ENCODE assay signal across 9 cellular contexts in the genomic region with DNA sequence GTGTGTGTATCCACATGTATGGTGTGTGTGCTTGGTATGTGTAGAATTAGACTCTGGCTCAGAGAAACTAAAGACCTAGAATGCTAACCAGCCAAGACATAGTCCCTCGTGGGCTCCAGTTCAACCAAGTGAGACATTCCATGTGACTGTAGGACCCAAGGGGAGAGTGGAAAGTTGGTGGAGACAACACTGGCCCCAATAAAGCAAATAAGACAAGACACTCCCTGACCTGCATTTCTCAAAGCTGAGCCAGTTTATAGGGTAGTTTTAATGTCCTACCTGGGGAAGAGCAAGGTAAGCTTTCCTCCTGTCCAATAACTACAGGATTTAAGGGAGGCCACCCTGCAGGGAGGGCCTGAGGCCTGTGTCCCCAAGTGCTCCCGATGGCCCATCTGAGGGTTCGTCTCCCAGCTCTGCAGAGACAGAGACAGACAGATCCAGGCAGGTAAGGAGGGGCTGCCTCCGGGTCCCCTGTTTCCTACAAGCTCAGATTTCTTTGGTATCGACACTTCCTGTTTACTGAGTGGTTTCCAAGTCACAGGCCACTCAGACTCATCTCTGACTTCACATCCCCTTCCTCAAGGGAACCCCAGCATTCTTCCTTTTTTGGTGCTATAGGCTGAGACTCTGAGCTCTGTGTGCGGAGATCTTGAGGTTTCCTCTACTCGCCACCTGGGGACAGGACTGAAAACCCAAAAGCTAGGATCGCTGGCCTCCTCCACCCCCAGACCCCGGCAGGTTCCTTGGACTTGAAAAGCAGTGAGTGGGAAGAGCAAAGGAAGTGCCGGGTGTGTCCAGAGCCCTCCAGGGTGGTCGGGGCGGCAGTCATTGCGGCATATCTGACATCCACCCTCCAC. TPM values are rescaled to one million over a fixed set of nuclear protein-coding genes. Genes with fewer than 3 reads are reported as not detected.
DNase-seq lines count a peak whose midpoint lies in the region; ATAC-seq and TF ChIP-seq lines count a peak whose summit lies in the region.
"Had no signal": no experiment of that assay in that cellular context is flagged by ENCODE, and none has a peak within 500 bp of the region (broad histone marks: within the 10 kb centered on the region; RNA-seq: fewer than 3 reads in every experiment).

No MANE protein-coding gene starts in this region.

- ATAC-seq in HG02798 (IDR thresholded peaks at IDR 0.05; ENCODE audit: poor library complexity, unreplicated experiment) (peak; percentile 38), naive B cell (ENCODE audit: low read depth in 2 of 2) (peak; percentile 53 to 54)
- peak; percentile 73 for ATAC-seq in central memory CD8-positive, alpha-beta T cell (replicated peaks; ENCODE audit: extremely low read depth, poor library complexity, severe bottlenecking)

- TF ChIP-seq CTCF in OCI-LY3 (IDR thresholded peaks at IDR 0.05; ENCODE audit: low read depth, low read length): peak; percentile 9; the same call in 1 of the 2 replicates

- peaks cover 42% of the 10 kb centered on the region for H4K20me1 ChIP-seq in OCI-LY3 (ENCODE audit: insufficient read depth, low read length)

- H3K27me3 Mint-ChIP-seq in central memory CD8-positive, alpha-beta T cell: no peaks in the 10 kb centered on the region
- H3K27me3 Mint-ChIP-seq in naive B cell: no peaks in the 10 kb centered on the region

- H3K9ac ChIP-seq in OCI-LY3 (ENCODE audit: low read length): peak overlapping the region; percentile 97

- CTCF ChIA-PET in HEK293T (lab: Yijun Ruan, JAX): no interaction called here

- peaks cover 96% of the 10 kb centered on the region for H3K4me1 ChIP-seq in OCI-LY3 (ENCODE audit: low read length)
- H3K4me1 ChIP-seq: SJSA1 had no signal

- H3K36me3 Mint-ChIP-seq in central memory CD8-positive, alpha-beta T cell (ENCODE audit: insufficient read depth): peaks cover 32% of the 10 kb centered on the region
- peaks cover 0 to 5% of the 10 kb centered on the region in 2 donors for H3K36me3 Mint-ChIP-seq in naive B cell

- TF ChIP-seq POLR2A in GM18526 (IDR thresholded peaks at IDR 0.05; ENCODE audit: extremely low read depth, insufficient read length): peak; percentile 50

- POLR2A ChIA-PET in HEK293T (lab: Yijun Ruan, JAX): no interaction called here

- H3K4me3 ChIP-seq in OCI-LY3 (ENCODE audit: low read length): peak overlapping the region; percentile 77
- H3K4me3 ChIP-seq: SJSA1 had no signal

- peak overlapping the region; percentile 99 for H3K27ac Mint-ChIP-seq in central memory CD8-positive, alpha-beta T cell (ENCODE audit: low read depth)
- H3K27ac Mint-ChIP-seq in naive B cell: peak overlapping the region; percentile 100

- peak overlapping the region; percentile 95 for H3K27ac ChIP-seq in OCI-LY3 (ENCODE audit: low read length)
- H3K27ac ChIP-seq: SJSA1 had no signal

- peaks cover 80% of the 10 kb centered on the region for H3K36me3 ChIP-seq in OCI-LY3 (replicated peaks; ENCODE audit: low read depth, low read length)
- H3K36me3 ChIP-seq: SJSA1 had no signal

- peak overlapping the region; percentile 78 for H3K4me3 Mint-ChIP-seq in central memory CD8-positive, alpha-beta T cell
- peak overlapping the region; percentile 77 to 96 (median 93) for H3K4me3 Mint-ChIP-seq in naive B cell

- peak overlapping the region; percentile 94 for H3K4me2 ChIP-seq in OCI-LY3 (ENCODE audit: low read length)

- no peaks in the 10 kb centered on the region for H3K9me3 Mint-ChIP-seq in central memory CD8-positive, alpha-beta T cell
- H3K9me3 Mint-ChIP-seq in naive B cell: peaks cover 0 to 2% (median 0%) of the 10 kb centered on the region in 7 donors

- DNase-seq in central memory CD8-positive, alpha-beta T cell (ENCODE audit: low spot score in 2 of 2): peak in 1 of 2 donors; percentile 81
- peak; percentile 88 for DNase-seq in naive B cell
- no peak for DNase-seq in HEK293T (ENCODE audit: extremely low spot score)
- DNase-seq in NK-92 treated with Interleukin-12 subunit alpha and Interleukin-12 subunit beta, amount 100 ng/mL, for 24 hours (lab: John Stamatoyannopoulos, UW): no peak
- no peak for DNase-seq in H4 (ENCODE audit: low spot score)

- H3K4me1 Mint-ChIP-seq in central memory CD8-positive, alpha-beta T cell: peaks cover 79% of the 10 kb centered on the region
- peaks cover 77 to 97% (median 90%) of the 10 kb centered on the region in 3 donors for H3K4me1 Mint-ChIP-seq in naive B cell

- no peaks in the 10 kb centered on the region for H3K9me3 ChIP-seq in OCI-LY3 (ENCODE audit: insufficient read depth, low read length)
- H3K9me3 ChIP-seq: SJSA1 had no signal

- H3K79me2 ChIP-seq in OCI-LY3 (ENCODE audit: low read length): peaks cover 92% of the 10 kb centered on the region

- no peaks in the 10 kb centered on the region for H3K27me3 ChIP-seq in OCI-LY3 (ENCODE audit: low read depth, low read length)
- H3K27me3 ChIP-seq: SJSA1 had no signal

- no peak overlapping the region for H2AFZ ChIP-seq in OCI-LY3 (ENCODE audit: low read depth, low read length)

TF ChIP-seq in HEK293T, 16 proteins besides CTCF, POLR2A, EP300 and RAD21:
- TF ChIP-seq CTBP1 (IDR thresholded peaks at IDR 0.05; ENCODE audit: borderline replicate concordance) (no peak), BHLHE40 (IDR thresholded peaks at IDR 0.05; ENCODE audit: borderline replicate concordance) (no peak), SP1 (IDR thresholded peaks at IDR 0.05) (no peak), TARDBP (IDR thresholded peaks at IDR 0.05) (no peak), NFRKB (IDR thresholded peaks at IDR 0.05) (no peak), ELF4 (IDR thresholded peaks at IDR 0.05) (no peak), SUZ12 (IDR thresholded peaks at IDR 0.05) (no peak), LEF1 (IDR thresholded peaks at IDR 0.05; ENCODE audit: borderline replicate concordance) (no peak), L3MBTL2 (conservative IDR thresholded peaks at IDR 0.05) (no peak), ZNF384 (IDR thresholded peaks at IDR 0.05) (no peak), FOXA1 (IDR thresholded peaks at IDR 0.05) (no peak), HDGF (IDR thresholded peaks at IDR 0.05; ENCODE audit: borderline replicate concordance) (no peak), FOXM1 (IDR thresholded peaks at IDR 0.05; ENCODE audit: borderline replicate concordance) (no peak), FOXK2 (IDR thresholded peaks at IDR 0.05) (no peak), ARNT (IDR thresholded peaks at IDR 0.05) (no peak), PKNOX1 (IDR thresholded peaks at IDR 0.05) (no peak)

RNA-seq across cellular contexts. Expression of gene RASSF2, which starts 9.3 kb away (rescaled TPM):
- polyA plus RNA-seq in naive B cell (ENCODE audit: low read depth in 6 of 6): 10 to 100 TPM; 44.5 to 91.0 (median 59.7) TPM
- total RNA-seq in H4 (2014; rRNA removed; shearing (Covaris generic)): 3.7 and 4.1 TPM in 2 replicates
